Comparison of ENCODE assay signal across 16 cellular contexts in genomic region chr18:58851874-58852273, GRCh38.
"Had no signal": no experiment of that assay in that cellular context is flagged by ENCODE, and none has a peak within 500 bp of the region (broad histone marks: within the 10 kb centered on the region; RNA-seq: fewer than 3 reads in every experiment).

No MANE protein-coding gene starts in this region.

- ATAC-seq: body of pancreas, gastrocnemius medialis, heart left ventricle, left colon, pancreas had no signal

- DNase-seq: activated CD4-positive, alpha-beta T cell treated with anti-CD3 and anti-CD28 coated beads for 1 hour; activated CD4-positive, alpha-beta T cell treated with anti-CD3 and anti-CD28 coated beads, Interleukin-2, amount 50 U/mL, for 4 hours; activated naive CD4-positive, alpha-beta T cell treated with anti-CD3 and anti-CD28 coated beads, Interleukin-2, amount 50 U/mL, for 16 hours; body of pancreas; central memory CD4-positive, alpha-beta T cell; cortex of kidney; effector CD8-positive, alpha-beta T cell; gastrocnemius medialis; heart left ventricle; left colon; midbrain; pancreas; stimulated activated CD4-positive, alpha-beta T cell treated with anti-CD3 and anti-CD28 coated beads, Interleukin-12 subunit alpha, Interleukin-12 subunit beta, amount 100 ng/mL, for 4 hours; stimulated activated CD4-positive, alpha-beta T cell treated with anti-CD3 and anti-CD28 coated beads, Interleukin-2, amount 100 ng/mL, for 24 hours had no signal

- H3K27ac ChIP-seq: body of pancreas, pancreas had no signal

- H3K36me3 ChIP-seq: gastrocnemius medialis, heart left ventricle, pancreas had no signal

- H3K9me3 ChIP-seq: body of pancreas, gastrocnemius medialis, heart left ventricle, pancreas had no signal

- H3K9me3 Mint-ChIP-seq: activated T-helper 2 cell treated with anti-CD3 and anti-CD28 coated beads, Interferon-gamma antibody, Interleukin-2, Interleukin-4, amounts not matched to agents 10 μg/mL and 5 μg/mL and 100 μg/mL, durations not matched to agents 14 hours and 24 hours and 36 hours had no signal

- H3K27ac Mint-ChIP-seq: activated T-helper 2 cell treated with anti-CD3 and anti-CD28 coated beads, Interferon-gamma antibody, Interleukin-2, Interleukin-4, amounts not matched to agents 10 μg/mL and 5 μg/mL and 100 μg/mL, durations not matched to agents 14 hours and 24 hours and 36 hours had no signal

- H3K27me3 ChIP-seq: body of pancreas, gastrocnemius medialis, heart left ventricle, pancreas had no signal

- H3K4me3 ChIP-seq: body of pancreas, gastrocnemius medialis, heart left ventricle, lung, pancreas had no signal

- H3K4me1 ChIP-seq: pancreas had no signal
